ENCODE assay signal across 1 cellular context in the genomic region with DNA sequence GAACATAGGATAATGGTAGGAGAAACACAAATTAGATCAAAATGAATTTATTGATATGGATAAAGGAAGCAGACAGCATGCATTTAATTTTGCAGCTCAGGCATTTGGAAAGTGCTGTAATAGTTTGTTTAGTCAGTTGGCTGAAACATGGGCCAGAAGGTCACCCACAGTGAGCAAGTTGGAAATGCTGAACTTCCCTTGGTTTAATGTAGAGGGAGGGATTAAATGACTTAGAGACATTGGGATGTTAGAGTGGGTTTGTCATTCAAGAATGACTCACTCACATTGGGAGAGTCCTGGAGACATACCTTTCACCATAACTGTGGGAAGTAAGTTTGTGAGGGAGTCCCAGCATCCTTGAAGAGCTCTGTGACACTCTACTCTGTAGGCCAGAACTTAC.
TF ChIP-seq lines count a peak whose summit lies in the region.

No MANE protein-coding gene starts in this region.

TF ChIP-seq in WTC11, 78 proteins besides CTCF, POLR2A, EP300 and RAD21 (continued from another document):
- TF ChIP-seq, protein P1, sequence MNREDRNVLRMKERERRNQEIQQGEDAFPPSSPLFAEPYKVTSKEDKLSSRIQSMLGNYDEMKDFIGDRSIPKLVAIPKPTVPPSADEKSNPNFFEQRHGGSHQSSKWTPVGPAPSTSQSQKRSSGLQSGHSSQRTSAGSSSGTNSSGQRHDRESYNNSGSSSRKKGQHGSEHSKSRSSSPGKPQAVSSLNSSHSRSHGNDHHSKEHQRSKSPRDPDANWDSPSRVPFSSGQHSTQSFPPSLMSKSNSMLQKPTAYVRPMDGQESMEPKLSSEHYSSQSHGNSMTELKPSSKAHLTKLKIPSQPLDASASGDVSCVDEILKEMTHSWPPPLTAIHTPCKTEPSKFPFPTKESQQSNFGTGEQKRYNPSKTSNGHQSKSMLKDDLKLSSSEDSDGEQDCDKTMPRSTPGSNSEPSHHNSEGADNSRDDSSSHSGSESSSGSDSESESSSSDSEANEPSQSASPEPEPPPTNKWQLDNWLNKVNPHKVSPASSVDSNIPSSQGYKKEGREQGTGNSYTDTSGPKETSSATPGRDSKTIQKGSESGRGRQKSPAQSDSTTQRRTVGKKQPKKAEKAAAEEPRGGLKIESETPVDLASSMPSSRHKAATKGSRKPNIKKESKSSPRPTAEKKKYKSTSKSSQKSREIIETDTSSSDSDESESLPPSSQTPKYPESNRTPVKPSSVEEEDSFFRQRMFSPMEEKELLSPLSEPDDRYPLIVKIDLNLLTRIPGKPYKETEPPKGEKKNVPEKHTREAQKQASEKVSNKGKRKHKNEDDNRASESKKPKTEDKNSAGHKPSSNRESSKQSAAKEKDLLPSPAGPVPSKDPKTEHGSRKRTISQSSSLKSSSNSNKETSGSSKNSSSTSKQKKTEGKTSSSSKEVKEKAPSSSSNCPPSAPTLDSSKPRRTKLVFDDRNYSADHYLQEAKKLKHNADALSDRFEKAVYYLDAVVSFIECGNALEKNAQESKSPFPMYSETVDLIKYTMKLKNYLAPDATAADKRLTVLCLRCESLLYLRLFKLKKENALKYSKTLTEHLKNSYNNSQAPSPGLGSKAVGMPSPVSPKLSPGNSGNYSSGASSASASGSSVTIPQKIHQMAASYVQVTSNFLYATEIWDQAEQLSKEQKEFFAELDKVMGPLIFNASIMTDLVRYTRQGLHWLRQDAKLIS (CRISPR knock-in tag; IDR thresholded peaks at IDR 0.05; ENCODE audit: borderline replicate concordance): no peak
- TF ChIP-seq, protein P2, sequence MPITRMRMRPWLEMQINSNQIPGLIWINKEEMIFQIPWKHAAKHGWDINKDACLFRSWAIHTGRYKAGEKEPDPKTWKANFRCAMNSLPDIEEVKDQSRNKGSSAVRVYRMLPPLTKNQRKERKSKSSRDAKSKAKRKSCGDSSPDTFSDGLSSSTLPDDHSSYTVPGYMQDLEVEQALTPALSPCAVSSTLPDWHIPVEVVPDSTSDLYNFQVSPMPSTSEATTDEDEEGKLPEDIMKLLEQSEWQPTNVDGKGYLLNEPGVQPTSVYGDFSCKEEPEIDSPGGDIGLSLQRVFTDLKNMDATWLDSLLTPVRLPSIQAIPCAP (CRISPR knock-in tag; IDR thresholded peaks at IDR 0.05): no peak
- TF ChIP-seq NR3C1 (CRISPR knock-in tag; conservative IDR thresholded peaks at IDR 0.05; ENCODE audit: low read depth) (no peak), SMAD4 (CRISPR knock-in tag; IDR thresholded peaks at IDR 0.05) (no peak), ATF3 (CRISPR knock-in tag; conservative IDR thresholded peaks at IDR 0.05) (no peak), E2F4 (CRISPR knock-in tag; IDR thresholded peaks at IDR 0.05; ENCODE audit: borderline replicate concordance, low read depth) (no peak), ZNF121 (CRISPR knock-in tag; IDR thresholded peaks at IDR 0.05) (no peak), MYBL2 (CRISPR knock-in tag; IDR thresholded peaks at IDR 0.05) (no peak), FOXP1 (CRISPR knock-in tag; IDR thresholded peaks at IDR 0.05; ENCODE audit: borderline replicate concordance) (no peak)
- TF ChIP-seq, protein P3, sequence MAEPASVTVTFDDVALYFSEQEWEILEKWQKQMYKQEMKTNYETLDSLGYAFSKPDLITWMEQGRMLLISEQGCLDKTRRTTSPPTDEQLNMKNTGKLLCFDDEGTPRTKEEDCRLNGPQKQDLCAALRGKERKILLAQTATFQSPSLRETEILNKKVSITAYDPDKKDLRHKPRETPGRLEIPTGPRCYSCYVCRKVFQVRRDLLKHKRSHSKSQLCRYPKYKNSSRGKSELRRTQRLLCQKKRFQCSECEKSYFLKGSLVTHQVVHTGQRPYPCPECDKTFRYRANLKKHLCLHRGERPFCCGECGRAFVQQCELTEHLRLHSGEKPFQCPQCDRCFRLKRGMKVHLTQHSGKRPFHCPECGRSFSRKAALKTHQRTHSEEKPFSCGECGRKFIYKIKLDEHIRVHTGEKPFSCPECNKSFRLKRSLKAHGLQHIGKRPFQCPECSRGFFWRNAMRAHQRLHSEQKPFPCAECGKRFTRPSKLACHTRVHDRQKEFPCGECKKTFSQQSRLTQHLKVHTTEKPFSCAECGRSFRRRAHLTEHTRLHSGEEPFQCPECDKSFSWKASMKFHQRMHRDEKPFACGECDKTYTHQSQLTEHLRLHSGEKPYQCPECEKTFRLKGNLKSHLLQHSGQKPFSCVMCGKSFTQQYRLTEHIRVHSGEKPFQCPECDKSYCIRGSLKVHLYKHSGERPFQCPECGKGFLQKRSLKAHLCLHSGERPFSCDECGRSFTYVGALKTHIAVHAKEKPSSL (CRISPR knock-in tag; conservative IDR thresholded peaks at IDR 0.05): no peak
- TF ChIP-seq, protein P4, sequence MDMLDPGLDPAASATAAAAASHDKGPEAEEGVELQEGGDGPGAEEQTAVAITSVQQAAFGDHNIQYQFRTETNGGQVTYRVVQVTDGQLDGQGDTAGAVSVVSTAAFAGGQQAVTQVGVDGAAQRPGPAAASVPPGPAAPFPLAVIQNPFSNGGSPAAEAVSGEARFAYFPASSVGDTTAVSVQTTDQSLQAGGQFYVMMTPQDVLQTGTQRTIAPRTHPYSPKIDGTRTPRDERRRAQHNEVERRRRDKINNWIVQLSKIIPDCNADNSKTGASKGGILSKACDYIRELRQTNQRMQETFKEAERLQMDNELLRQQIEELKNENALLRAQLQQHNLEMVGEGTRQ (CRISPR knock-in tag; IDR thresholded peaks at IDR 0.05): no peak
